In the genomic region with DNA sequence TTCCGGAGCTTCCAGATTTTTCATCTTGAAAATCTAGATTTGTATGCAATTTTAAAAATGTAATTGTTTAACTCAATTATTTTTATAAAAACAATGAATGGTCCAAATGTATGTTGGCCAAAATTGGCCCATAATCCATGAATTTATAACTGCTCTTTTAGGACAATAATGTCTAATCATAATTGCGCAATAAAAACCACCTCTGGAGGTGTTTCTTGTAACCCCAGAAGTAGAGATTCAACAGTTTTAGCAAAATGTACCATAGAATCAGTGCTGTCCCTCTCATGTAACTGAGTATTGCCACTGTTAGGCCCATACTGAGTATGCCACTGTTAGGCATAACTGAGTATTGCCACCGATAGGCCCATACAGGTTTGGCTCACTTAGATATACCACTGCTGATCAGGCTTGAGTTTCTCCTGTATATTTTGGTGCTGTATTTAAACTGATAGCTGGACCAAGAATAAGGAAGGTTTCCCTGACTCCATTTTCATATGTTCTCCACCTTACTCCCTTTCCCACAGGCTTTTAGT, we compare ENCODE assay signal across 21 cellular contexts.
DNase-seq lines count a peak whose midpoint lies in the region; ATAC-seq, FAIRE-seq and TF ChIP-seq lines count a peak whose summit lies in the region.
"Had no signal": no experiment of that assay in that cellular context is flagged by ENCODE, and none has a peak within 500 bp of the region (broad histone marks: within the 10 kb centered on the region; RNA-seq: fewer than 3 reads in every experiment).

No MANE protein-coding gene starts in this region.

- H3K27me3 Mint-ChIP-seq in CD4-positive, CD25-positive, alpha-beta regulatory T cell: no peaks in the 10 kb centered on the region
- H3K27me3 Mint-ChIP-seq in CD8-positive, alpha-beta T cell (ENCODE audit: low read depth): no peaks in the 10 kb centered on the region
- no peaks in the 10 kb centered on the region for H3K27me3 Mint-ChIP-seq in T-cell

- no peak overlapping the region for H4K8ac ChIP-seq in H1 (ENCODE audit: extremely low read depth, insufficient read depth, low read length)

- peak in 1 of 2 donors; percentile 40 for ATAC-seq in CD4-positive, CD25-positive, alpha-beta regulatory T cell (ENCODE audit: low read depth in 2 of 2)
- ATAC-seq in CD8-positive, alpha-beta T cell: no peak
- ATAC-seq in T-cell (replicated peaks in 1 of 4): peak in 2 of 4 experiments; percentile 27 to 29

- H3K4me3 Mint-ChIP-seq in CD4-positive, CD25-positive, alpha-beta regulatory T cell: no peak overlapping the region
- H3K4me3 Mint-ChIP-seq in CD8-positive, alpha-beta T cell: no peak overlapping the region
- no peak overlapping the region for H3K4me3 Mint-ChIP-seq in T-cell

- no peak overlapping the region for H3K14ac ChIP-seq in H1 (ENCODE audit: insufficient read length)

- no peak overlapping the region for H3K4me3 ChIP-seq in CD4-positive, CD25-positive, alpha-beta regulatory T cell (ENCODE audit: low read depth, low read length)
- no peak overlapping the region for H3K4me3 ChIP-seq in CD8-positive, alpha-beta T cell (ENCODE audit: low read depth, low read length)
- H3K4me3 ChIP-seq in H1 (ENCODE audit: extremely low read depth in 1 of 4, insufficient read depth in 2 of 4, low read depth in 3 of 4, low read length in 4 of 4): no peak overlapping the region
- H3K4me3 ChIP-seq in foreskin fibroblast (ENCODE audit: low read depth in 1 of 2, low read length in 2 of 2): no peak overlapping the region
- H3K4me3 ChIP-seq: PC-9, SJSA1 had no signal

- no peaks in the 10 kb centered on the region for H3K9me3 Mint-ChIP-seq in CD4-positive, CD25-positive, alpha-beta regulatory T cell
- H3K9me3 Mint-ChIP-seq in CD8-positive, alpha-beta T cell: no peaks in the 10 kb centered on the region
- H3K9me3 Mint-ChIP-seq in T-cell: no peaks in the 10 kb centered on the region

- CTCF ChIA-PET in CD8-positive, alpha-beta T cell (lab: Charles Lee): interaction anchor here (0.6 to 1.2 kb wide), 4 partner anchors 15 to 165 kb away, joined by 3 to 4 read pairs (median 3); no protein-coding TSS in a partner anchor
- CTCF ChIA-PET in T-cell (lab: Charles Lee) (interaction anchor here (0.6 to 1.2 kb wide), 4 partner anchors 9 to 239 kb away, joined by 3 to 4 read pairs (median 3); no protein-coding TSS in a partner anchor), H1 (lab: Charles Lee; ENCODE audit: partially characterized antibody) (interaction anchor here (0.6 to 1.5 kb wide), 2 partner anchors 8 to 267 kb away, joined by 3 read pairs; no protein-coding TSS in a partner anchor)

- no peak for TF ChIP-seq CTCF in CD8-positive, alpha-beta T cell (IDR thresholded peaks at IDR 0.05)
- TF ChIP-seq CTCF in H1 (IDR thresholded peaks at IDR 0.05; ENCODE audit: control extremely low read depth in 1 of 3, insufficient read depth in 1 of 3, low read depth in 1 of 3, low read length in 3 of 3): no peak
- no peak for TF ChIP-seq CTCF in foreskin fibroblast (IDR thresholded peaks at IDR 0.05; ENCODE audit: low read depth, low read length)

- H3K4me1 Mint-ChIP-seq in CD4-positive, CD25-positive, alpha-beta regulatory T cell: peaks cover 35 to 61% (median 41%) of the 10 kb centered on the region in 4 donors
- H3K4me1 Mint-ChIP-seq in CD8-positive, alpha-beta T cell (ENCODE audit: low read depth): peaks cover 60% of the 10 kb centered on the region
- peaks cover 49 to 65% (median 55%) of the 10 kb centered on the region in 3 donors for H3K4me1 Mint-ChIP-seq in T-cell

- no peak overlapping the region for H3K23ac ChIP-seq in H1 (ENCODE audit: insufficient read length)

- no peak overlapping the region for H3K27ac ChIP-seq in CD4-positive, CD25-positive, alpha-beta regulatory T cell (ENCODE audit: insufficient read depth, low read length, poor library complexity, severe bottlenecking)
- no peak overlapping the region for H3K27ac ChIP-seq in CD8-positive, alpha-beta T cell (ENCODE audit: low read depth, low read length)
- H3K27ac ChIP-seq in H1 (ENCODE audit: low read depth, low read length) (no peak overlapping the region), substantia nigra (ENCODE audit: low read depth, low read length, poor library complexity, severe bottlenecking) (no peak overlapping the region)
- H3K27ac ChIP-seq: C4-2B, PC-9, RWPE1, SJSA1 had no signal

- H3K56ac ChIP-seq in H1 (replicated peaks; ENCODE audit: insufficient read length, low read depth, low read length): no peak overlapping the region

- no peak overlapping the region for H3K4me2 ChIP-seq in H1 (ENCODE audit: insufficient read depth in 1 of 2, low read depth in 2 of 2, low read length in 2 of 2)
- H3K4me2 ChIP-seq: PC-9 had no signal

- no peak overlapping the region for H2BK15ac ChIP-seq in H1 (ENCODE audit: low read length)

- H4K5ac ChIP-seq in H1 (ENCODE audit: insufficient read length, low read depth, low read length): no peak overlapping the region

- no peaks in the 10 kb centered on the region for H3K9me3 ChIP-seq in CD4-positive, CD25-positive, alpha-beta regulatory T cell (ENCODE audit: control insufficient read depth in 2 of 2, low read length in 2 of 2)
- no peaks in the 10 kb centered on the region for H3K9me3 ChIP-seq in CD8-positive, alpha-beta T cell (ENCODE audit: low read length)
- no peaks in the 10 kb centered on the region for H3K9me3 ChIP-seq in H1 (ENCODE audit: insufficient read depth in 2 of 2, low read depth in 1 of 2, low read length in 1 of 2)
- H3K9me3 ChIP-seq: Caco-2, SJSA1 had no signal

- WGBS in H1 (ENCODE audit: extremely low coverage in 1 of 2, insufficient coverage in 1 of 2, insufficient read length in 1 of 2, insufficient replicate concordance in 2 of 2, low coverage in 1 of 2, low lambda C conversion rate in 2 of 2, missing lambda C conversion rate in 1 of 2), 2 experiments: 85% methylated on average over 3 of the region's 3 CpGs; no CpG with 5 or more reads in 1 of the 2 experiments

- no peak overlapping the region for H2BK12ac ChIP-seq in H1 (ENCODE audit: low read depth, low read length)

- peak overlapping the region; percentile 11 to 62 (median 33) for H3K27ac Mint-ChIP-seq in CD4-positive, CD25-positive, alpha-beta regulatory T cell
- H3K27ac Mint-ChIP-seq in CD8-positive, alpha-beta T cell: peak overlapping the region; percentile 46
- H3K27ac Mint-ChIP-seq in T-cell: peak overlapping the region; percentile 23 to 52

- H3K23me2 ChIP-seq in H1 (ENCODE audit: low read depth, low read length): no peaks in the 10 kb centered on the region

- H2AK5ac ChIP-seq in H1 (ENCODE audit: low read depth, low read length): no peak overlapping the region

- no peak overlapping the region for H2BK20ac ChIP-seq in H1 (ENCODE audit: low read length)

- H2AFZ ChIP-seq in H1 (ENCODE audit: low read length): no peak overlapping the region
- H2AFZ ChIP-seq: PC-9 had no signal

- TF ChIP-seq RAD21 in H1 (IDR thresholded peaks at IDR 0.05 in 1 of 2, conservative IDR thresholded peaks at IDR 0.05 in 1 of 2; ENCODE audit: low read depth in 2 of 2, low read length in 2 of 2): no peak

- H2BK120ac ChIP-seq in H1 (replicated peaks; ENCODE audit: low read depth, low read length): no peak overlapping the region

- no peaks in the 10 kb centered on the region for H3K27me3 ChIP-seq in CD4-positive, CD25-positive, alpha-beta regulatory T cell (ENCODE audit: control insufficient read depth, insufficient read depth, low read length)
- no peaks in the 10 kb centered on the region for H3K27me3 ChIP-seq in CD8-positive, alpha-beta T cell (ENCODE audit: insufficient read depth, low read length)
- no peaks in the 10 kb centered on the region for H3K27me3 ChIP-seq in H1 (replicated peaks in 1 of 4; ENCODE audit: control insufficient read depth in 3 of 4, extremely low read depth in 1 of 4, insufficient read depth in 3 of 4, low read length in 3 of 4)
- H3K27me3 ChIP-seq: SJSA1 had no signal

- H3K18ac ChIP-seq in H1 (ENCODE audit: extremely low read depth, low read length): no peak overlapping the region

- no peak overlapping the region for H3K4ac ChIP-seq in H1 (replicated peaks; ENCODE audit: insufficient read length, low read depth, low read length)

- intact Hi-C loops in CD8-positive, alpha-beta T cell (cut with DNase I, micrococcal nuclease): loop anchor here in 1 of 2 experiments (2.0 to 10.0 kb wide), 2 partner anchors 17 to 163 kb away; no protein-coding TSS in a partner anchor

- H2BK5ac ChIP-seq in H1 (ENCODE audit: low read depth, low read length): no peak overlapping the region

- no peaks in the 10 kb centered on the region for H3K79me1 ChIP-seq in H1 (ENCODE audit: low read depth, low read length)

- DNase-seq in CD4-positive, CD25-positive, alpha-beta regulatory T cell: no peak
- DNase-seq in CD8-positive, alpha-beta T cell: no peak
- DNase-seq in T-cell: no peak
- DNase-seq in H1 (ENCODE audit: low read depth in 1 of 2, low spot score in 2 of 2): no peak
- DNase-seq in hippocampal formation (lab: John Stamatoyannopoulos, UW): no peak
- DNase-seq in foreskin fibroblast: no peak
- no peak for DNase-seq in substantia nigra (lab: John Stamatoyannopoulos, UW)
- DNase-seq: AML-193, Caco-2, GDM1, KBM-7, MV-4-11, NCI-H1694 treated with DMSO at 0.1 percent for 48 hours, NCI-H2107, NCI-H510A, NCI-H748 treated with DMSO at 0.1 percent for 48 hours had no signal

- no peak overlapping the region for H4K91ac ChIP-seq in H1 (replicated peaks; ENCODE audit: insufficient read length, low read length)

- POLR2A ChIA-PET in CD8-positive, alpha-beta T cell (lab: Charles Lee): interaction anchor here (1.3 to 1.8 kb wide), 3 partner anchors 9 to 13 kb away, joined by 3 to 5 read pairs (median 4); no protein-coding TSS in a partner anchor
- POLR2A ChIA-PET in T-cell (lab: Charles Lee): interaction anchor here (1.0 to 1.4 kb wide), 2 partner anchors 12 to 157 kb away, joined by 3 to 4 read pairs; no protein-coding TSS in a partner anchor
- POLR2A ChIA-PET in H1 (lab: Charles Lee; ENCODE audit: partially characterized antibody): interaction anchor here (0.5 kb wide), 1 partner anchor 25 kb away, joined by 3 read pairs; no protein-coding TSS in a partner anchor

- FAIRE-seq in H1 (lab: Jason Lieb, UNC): no peak
- FAIRE-seq: GM18507 had no signal

- H3K36me3 Mint-ChIP-seq in CD4-positive, CD25-positive, alpha-beta regulatory T cell: peaks cover 48% of the 10 kb centered on the region
- H3K36me3 Mint-ChIP-seq in CD8-positive, alpha-beta T cell: peaks cover 76% of the 10 kb centered on the region
- peaks cover 49% of the 10 kb centered on the region for H3K36me3 Mint-ChIP-seq in T-cell

- TF ChIP-seq EP300 in H1 (IDR thresholded peaks at IDR 0.05; ENCODE audit: borderline replicate concordance in 1 of 2, low read depth in 2 of 2, low read length in 2 of 2): no peak

- TF ChIP-seq POLR2A in H1 (IDR thresholded peaks at IDR 0.05; ENCODE audit: control extremely low read depth in 1 of 2, low read depth in 2 of 2, low read length in 2 of 2): no peak

- peaks cover 50% of the 10 kb centered on the region for H3K36me3 ChIP-seq in CD4-positive, CD25-positive, alpha-beta regulatory T cell (ENCODE audit: control insufficient read depth, insufficient read depth, low read length)
- H3K36me3 ChIP-seq in CD8-positive, alpha-beta T cell (ENCODE audit: insufficient read depth, low read length): peaks cover 36% of the 10 kb centered on the region
- peaks cover 2 to 42% (median 19%) of the 10 kb centered on the region in 4 experiments; a peak in 7 of 8 replicates for H3K36me3 ChIP-seq in H1 (ENCODE audit: control insufficient read depth in 2 of 4, insufficient read depth in 4 of 4, low read length in 3 of 4)
- H3K36me3 ChIP-seq: SJSA1 had no signal

- no peaks in the 10 kb centered on the region for H3K79me2 ChIP-seq in H1 (ENCODE audit: control insufficient read depth in 1 of 2, insufficient read depth in 2 of 2, low read length in 2 of 2)

- peaks cover 0 to 4% of the 10 kb centered on the region in 2 experiments for H4K20me1 ChIP-seq in H1 (replicated peaks in 1 of 2; ENCODE audit: control insufficient read depth in 1 of 2, insufficient read depth in 2 of 2, low read length in 2 of 2)

- H3K9ac ChIP-seq in H1 (replicated peaks in 1 of 4; ENCODE audit: extremely low read depth in 1 of 4, low read depth in 3 of 4, low read length in 3 of 4): no peak overlapping the region

- H3K4me1 ChIP-seq in CD4-positive, CD25-positive, alpha-beta regulatory T cell (ENCODE audit: control insufficient read depth, insufficient read depth, low read length, poor library complexity, severe bottlenecking): peaks cover 18% of the 10 kb centered on the region
- H3K4me1 ChIP-seq in CD8-positive, alpha-beta T cell (ENCODE audit: insufficient read depth, low read length): peaks cover 21% of the 10 kb centered on the region
- no peaks in the 10 kb centered on the region for H3K4me1 ChIP-seq in H1 (replicated peaks in 1 of 4; ENCODE audit: control insufficient read depth in 3 of 4, insufficient read depth in 4 of 4, low read length in 3 of 4)
- H3K4me1 ChIP-seq: Caco-2, SJSA1 had no signal
